ENCODE assay signal across 1 cellular context in the genomic region with DNA sequence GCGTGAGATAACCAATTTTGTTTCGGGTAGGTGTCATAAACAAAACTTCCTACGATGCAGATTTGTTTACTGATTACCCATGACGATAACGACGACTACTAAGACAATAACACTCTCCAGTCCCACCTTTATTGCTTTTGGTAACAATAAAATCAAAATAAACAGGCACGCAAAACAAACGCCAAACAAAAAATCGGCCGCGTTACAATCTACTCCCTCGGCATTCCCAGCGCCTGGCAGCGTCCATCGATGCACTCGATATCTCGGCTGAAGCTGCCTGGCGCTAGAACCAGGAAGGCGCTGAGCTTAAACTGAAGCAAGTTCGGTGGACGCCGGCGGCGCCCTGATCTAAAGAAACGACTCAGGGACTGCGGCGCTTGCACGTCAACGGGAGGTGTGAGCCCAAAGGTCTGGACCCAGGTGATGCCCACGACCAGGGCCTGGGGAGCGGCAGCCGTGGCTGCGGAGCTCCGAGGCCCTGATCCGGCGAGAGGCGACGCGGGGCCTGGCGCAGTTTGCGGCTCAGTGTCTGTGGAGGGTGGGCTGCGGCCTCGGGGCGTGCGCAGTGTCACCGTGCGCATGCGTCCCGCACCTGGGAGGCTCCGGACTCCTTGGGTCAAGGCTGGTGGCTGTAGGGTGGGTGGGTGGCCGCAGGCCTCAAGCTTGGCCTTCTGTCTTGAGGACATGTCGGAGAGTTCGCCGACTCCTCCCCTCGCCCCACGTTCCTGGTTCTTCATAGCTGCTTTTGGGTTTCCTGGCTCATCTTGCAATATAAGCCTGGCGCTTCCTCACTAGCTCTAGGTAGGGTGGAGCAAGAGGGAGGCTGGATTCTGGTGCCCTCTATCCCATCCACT.
A peak's percentile ranks its signal among the peaks of the same experiment; 100 is the strongest.
TF ChIP-seq lines count a peak whose summit lies in the region.

A gene with protein sequence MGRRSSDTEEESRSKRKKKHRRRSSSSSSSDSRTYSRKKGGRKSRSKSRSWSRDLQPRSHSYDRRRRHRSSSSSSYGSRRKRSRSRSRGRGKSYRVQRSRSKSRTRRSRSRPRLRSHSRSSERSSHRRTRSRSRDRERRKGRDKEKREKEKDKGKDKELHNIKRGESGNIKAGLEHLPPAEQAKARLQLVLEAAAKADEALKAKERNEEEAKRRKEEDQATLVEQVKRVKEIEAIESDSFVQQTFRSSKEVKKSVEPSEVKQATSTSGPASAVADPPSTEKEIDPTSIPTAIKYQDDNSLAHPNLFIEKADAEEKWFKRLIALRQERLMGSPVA (plus strand): TSS at position 286 of the 854 bp plus-strand sequence. CDS start 12,016 bp downstream, outside the sequence.

TF ChIP-seq in HepG2, 621 proteins besides CTCF, POLR2A, EP300 and RAD21 (continued from another document and continues in another):
- TF ChIP-seq, protein P1, sequence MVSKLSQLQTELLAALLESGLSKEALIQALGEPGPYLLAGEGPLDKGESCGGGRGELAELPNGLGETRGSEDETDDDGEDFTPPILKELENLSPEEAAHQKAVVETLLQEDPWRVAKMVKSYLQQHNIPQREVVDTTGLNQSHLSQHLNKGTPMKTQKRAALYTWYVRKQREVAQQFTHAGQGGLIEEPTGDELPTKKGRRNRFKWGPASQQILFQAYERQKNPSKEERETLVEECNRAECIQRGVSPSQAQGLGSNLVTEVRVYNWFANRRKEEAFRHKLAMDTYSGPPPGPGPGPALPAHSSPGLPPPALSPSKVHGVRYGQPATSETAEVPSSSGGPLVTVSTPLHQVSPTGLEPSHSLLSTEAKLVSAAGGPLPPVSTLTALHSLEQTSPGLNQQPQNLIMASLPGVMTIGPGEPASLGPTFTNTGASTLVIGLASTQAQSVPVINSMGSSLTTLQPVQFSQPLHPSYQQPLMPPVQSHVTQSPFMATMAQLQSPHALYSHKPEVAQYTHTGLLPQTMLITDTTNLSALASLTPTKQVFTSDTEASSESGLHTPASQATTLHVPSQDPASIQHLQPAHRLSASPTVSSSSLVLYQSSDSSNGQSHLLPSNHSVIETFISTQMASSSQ (IDR thresholded peaks at IDR 0.05; ENCODE audit: low read depth), result no peak
- TF ChIP-seq, protein P1 (CRISPR knock-in tag; IDR thresholded peaks at IDR 0.05; ENCODE audit: borderline replicate concordance), result peak; percentile 61; the same call in 1 of the 2 replicates
- TF ChIP-seq, protein P2, sequence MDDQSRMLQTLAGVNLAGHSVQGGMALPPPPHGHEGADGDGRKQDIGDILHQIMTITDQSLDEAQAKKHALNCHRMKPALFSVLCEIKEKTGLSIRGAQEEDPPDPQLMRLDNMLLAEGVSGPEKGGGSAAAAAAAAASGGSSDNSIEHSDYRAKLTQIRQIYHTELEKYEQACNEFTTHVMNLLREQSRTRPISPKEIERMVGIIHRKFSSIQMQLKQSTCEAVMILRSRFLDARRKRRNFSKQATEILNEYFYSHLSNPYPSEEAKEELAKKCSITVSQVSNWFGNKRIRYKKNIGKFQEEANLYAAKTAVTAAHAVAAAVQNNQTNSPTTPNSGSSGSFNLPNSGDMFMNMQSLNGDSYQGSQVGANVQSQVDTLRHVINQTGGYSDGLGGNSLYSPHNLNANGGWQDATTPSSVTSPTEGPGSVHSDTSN (CRISPR knock-in tag; IDR thresholded peaks at IDR 0.05; ENCODE audit: borderline replicate concordance), result no peak
- TF ChIP-seq, protein P3, sequence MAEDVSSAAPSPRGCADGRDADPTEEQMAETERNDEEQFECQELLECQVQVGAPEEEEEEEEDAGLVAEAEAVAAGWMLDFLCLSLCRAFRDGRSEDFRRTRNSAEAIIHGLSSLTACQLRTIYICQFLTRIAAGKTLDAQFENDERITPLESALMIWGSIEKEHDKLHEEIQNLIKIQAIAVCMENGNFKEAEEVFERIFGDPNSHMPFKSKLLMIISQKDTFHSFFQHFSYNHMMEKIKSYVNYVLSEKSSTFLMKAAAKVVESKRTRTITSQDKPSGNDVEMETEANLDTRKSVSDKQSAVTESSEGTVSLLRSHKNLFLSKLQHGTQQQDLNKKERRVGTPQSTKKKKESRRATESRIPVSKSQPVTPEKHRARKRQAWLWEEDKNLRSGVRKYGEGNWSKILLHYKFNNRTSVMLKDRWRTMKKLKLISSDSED (CRISPR knock-in tag; IDR thresholded peaks at IDR 0.05), result no peak
- TF ChIP-seq ZNF460 (CRISPR knock-in tag; IDR thresholded peaks at IDR 0.05; ENCODE audit: borderline replicate concordance) (no peak), FOXK1 (CRISPR knock-in tag; IDR thresholded peaks at IDR 0.05; ENCODE audit: borderline replicate concordance, low read depth) (peak; percentile 79), PHF5A (CRISPR knock-in tag; IDR thresholded peaks at IDR 0.05; ENCODE audit: low read depth, unreplicated experiment) (no peak), ZMYM4 (CRISPR knock-in tag; IDR thresholded peaks at IDR 0.05) (peak; percentile 90), NFRKB (IDR thresholded peaks at IDR 0.05) (no peak), ADNP (CRISPR knock-in tag; IDR thresholded peaks at IDR 0.05) (0 out of 2 replicates have a peak, but pooled peaks have one; percentile 20), MAFK (conservative IDR thresholded peaks at IDR 0.05 in 1 of 2, IDR thresholded peaks at IDR 0.05 in 1 of 2; ENCODE audit: low read length in 2 of 2) (peak in 1 of 2 experiments; percentile 41; a peak in 1 of 4 replicates), HOXD1 (CRISPR knock-in tag; IDR thresholded peaks at IDR 0.05) (no peak; the same call in 1 of the 2 replicates), RELA (CRISPR knock-in tag; IDR thresholded peaks at IDR 0.05) (0 out of 2 replicates have a peak, but pooled peaks have one; percentile 79), MED13 (CRISPR knock-in tag; IDR thresholded peaks at IDR 0.05) (no peak), MTF1 (CRISPR knock-in tag; IDR thresholded peaks at IDR 0.05) (peak; percentile 83), NFYC (CRISPR knock-in tag; IDR thresholded peaks at IDR 0.05) (peak; percentile 17; the same call in 1 of the 2 replicates), RXRB (CRISPR knock-in tag; IDR thresholded peaks at IDR 0.05; ENCODE audit: borderline replicate concordance) (peak; percentile 65), MTA1 (CRISPR knock-in tag; IDR thresholded peaks at IDR 0.05; ENCODE audit: borderline replicate concordance) (peak; percentile 72; the same call in 1 of the 2 replicates), ATF7-NPFF (CRISPR knock-in tag; IDR thresholded peaks at IDR 0.05; ENCODE audit: low read depth) (peak; percentile 94), ZNF614 (CRISPR knock-in tag; IDR thresholded peaks at IDR 0.05; ENCODE audit: borderline replicate concordance) (peak; percentile 42; the same call in 1 of the 2 replicates)
- TF ChIP-seq, protein P4, sequence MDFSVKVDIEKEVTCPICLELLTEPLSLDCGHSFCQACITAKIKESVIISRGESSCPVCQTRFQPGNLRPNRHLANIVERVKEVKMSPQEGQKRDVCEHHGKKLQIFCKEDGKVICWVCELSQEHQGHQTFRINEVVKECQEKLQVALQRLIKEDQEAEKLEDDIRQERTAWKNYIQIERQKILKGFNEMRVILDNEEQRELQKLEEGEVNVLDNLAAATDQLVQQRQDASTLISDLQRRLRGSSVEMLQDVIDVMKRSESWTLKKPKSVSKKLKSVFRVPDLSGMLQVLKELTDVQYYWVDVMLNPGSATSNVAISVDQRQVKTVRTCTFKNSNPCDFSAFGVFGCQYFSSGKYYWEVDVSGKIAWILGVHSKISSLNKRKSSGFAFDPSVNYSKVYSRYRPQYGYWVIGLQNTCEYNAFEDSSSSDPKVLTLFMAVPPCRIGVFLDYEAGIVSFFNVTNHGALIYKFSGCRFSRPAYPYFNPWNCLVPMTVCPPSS (IDR thresholded peaks at IDR 0.05), result no peak
- TF ChIP-seq, protein P5, sequence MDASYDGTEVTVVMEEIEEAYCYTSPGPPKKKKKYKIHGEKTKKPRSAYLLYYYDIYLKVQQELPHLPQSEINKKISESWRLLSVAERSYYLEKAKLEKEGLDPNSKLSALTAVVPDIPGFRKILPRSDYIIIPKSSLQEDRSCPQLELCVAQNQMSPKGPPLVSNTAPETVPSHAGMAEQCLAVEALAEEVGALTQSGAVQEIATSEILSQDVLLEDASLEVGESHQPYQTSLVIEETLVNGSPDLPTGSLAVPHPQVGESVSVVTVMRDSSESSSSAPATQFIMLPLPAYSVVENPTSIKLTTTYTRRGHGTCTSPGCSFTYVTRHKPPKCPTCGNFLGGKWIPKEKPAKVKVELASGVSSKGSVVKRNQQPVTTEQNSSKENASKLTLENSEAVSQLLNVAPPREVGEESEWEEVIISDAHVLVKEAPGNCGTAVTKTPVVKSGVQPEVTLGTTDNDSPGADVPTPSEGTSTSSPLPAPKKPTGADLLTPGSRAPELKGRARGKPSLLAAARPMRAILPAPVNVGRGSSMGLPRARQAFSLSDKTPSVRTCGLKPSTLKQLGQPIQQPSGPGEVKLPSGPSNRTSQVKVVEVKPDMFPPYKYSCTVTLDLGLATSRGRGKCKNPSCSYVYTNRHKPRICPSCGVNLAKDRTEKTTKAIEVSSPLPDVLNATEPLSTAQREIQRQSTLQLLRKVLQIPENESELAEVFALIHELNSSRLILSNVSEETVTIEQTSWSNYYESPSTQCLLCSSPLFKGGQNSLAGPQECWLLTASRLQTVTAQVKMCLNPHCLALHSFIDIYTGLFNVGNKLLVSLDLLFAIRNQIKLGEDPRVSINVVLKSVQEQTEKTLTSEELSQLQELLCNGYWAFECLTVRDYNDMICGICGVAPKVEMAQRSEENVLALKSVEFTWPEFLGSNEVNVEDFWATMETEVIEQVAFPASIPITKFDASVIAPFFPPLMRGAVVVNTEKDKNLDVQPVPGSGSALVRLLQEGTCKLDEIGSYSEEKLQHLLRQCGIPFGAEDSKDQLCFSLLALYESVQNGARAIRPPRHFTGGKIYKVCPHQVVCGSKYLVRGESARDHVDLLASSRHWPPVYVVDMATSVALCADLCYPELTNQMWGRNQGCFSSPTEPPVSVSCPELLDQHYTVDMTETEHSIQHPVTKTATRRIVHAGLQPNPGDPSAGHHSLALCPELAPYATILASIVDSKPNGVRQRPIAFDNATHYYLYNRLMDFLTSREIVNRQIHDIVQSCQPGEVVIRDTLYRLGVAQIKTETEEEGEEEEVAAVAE (CRISPR knock-in tag; IDR thresholded peaks at IDR 0.05; ENCODE audit: borderline replicate concordance), result peak; percentile 61; the same call in 1 of the 2 replicates
- TF ChIP-seq, protein P6, sequence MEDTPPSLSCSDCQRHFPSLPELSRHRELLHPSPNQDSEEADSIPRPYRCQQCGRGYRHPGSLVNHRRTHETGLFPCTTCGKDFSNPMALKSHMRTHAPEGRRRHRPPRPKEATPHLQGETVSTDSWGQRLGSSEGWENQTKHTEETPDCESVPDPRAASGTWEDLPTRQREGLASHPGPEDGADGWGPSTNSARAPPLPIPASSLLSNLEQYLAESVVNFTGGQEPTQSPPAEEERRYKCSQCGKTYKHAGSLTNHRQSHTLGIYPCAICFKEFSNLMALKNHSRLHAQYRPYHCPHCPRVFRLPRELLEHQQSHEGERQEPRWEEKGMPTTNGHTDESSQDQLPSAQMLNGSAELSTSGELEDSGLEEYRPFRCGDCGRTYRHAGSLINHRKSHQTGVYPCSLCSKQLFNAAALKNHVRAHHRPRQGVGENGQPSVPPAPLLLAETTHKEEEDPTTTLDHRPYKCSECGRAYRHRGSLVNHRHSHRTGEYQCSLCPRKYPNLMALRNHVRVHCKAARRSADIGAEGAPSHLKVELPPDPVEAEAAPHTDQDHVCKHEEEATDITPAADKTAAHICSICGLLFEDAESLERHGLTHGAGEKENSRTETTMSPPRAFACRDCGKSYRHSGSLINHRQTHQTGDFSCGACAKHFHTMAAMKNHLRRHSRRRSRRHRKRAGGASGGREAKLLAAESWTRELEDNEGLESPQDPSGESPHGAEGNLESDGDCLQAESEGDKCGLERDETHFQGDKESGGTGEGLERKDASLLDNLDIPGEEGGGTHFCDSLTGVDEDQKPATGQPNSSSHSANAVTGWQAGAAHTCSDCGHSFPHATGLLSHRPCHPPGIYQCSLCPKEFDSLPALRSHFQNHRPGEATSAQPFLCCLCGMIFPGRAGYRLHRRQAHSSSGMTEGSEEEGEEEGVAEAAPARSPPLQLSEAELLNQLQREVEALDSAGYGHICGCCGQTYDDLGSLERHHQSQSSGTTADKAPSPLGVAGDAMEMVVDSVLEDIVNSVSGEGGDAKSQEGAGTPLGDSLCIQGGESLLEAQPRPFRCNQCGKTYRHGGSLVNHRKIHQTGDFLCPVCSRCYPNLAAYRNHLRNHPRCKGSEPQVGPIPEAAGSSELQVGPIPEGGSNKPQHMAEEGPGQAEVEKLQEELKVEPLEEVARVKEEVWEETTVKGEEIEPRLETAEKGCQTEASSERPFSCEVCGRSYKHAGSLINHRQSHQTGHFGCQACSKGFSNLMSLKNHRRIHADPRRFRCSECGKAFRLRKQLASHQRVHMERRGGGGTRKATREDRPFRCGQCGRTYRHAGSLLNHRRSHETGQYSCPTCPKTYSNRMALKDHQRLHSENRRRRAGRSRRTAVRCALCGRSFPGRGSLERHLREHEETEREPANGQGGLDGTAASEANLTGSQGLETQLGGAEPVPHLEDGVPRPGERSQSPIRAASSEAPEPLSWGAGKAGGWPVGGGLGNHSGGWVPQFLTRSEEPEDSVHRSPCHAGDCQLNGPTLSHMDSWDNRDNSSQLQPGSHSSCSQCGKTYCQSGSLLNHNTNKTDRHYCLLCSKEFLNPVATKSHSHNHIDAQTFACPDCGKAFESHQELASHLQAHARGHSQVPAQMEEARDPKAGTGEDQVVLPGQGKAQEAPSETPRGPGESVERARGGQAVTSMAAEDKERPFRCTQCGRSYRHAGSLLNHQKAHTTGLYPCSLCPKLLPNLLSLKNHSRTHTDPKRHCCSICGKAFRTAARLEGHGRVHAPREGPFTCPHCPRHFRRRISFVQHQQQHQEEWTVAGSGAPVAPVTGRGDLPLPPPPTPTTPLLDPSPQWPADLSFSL (CRISPR knock-in tag; IDR thresholded peaks at IDR 0.05), result no peak
- TF ChIP-seq, protein P7, sequence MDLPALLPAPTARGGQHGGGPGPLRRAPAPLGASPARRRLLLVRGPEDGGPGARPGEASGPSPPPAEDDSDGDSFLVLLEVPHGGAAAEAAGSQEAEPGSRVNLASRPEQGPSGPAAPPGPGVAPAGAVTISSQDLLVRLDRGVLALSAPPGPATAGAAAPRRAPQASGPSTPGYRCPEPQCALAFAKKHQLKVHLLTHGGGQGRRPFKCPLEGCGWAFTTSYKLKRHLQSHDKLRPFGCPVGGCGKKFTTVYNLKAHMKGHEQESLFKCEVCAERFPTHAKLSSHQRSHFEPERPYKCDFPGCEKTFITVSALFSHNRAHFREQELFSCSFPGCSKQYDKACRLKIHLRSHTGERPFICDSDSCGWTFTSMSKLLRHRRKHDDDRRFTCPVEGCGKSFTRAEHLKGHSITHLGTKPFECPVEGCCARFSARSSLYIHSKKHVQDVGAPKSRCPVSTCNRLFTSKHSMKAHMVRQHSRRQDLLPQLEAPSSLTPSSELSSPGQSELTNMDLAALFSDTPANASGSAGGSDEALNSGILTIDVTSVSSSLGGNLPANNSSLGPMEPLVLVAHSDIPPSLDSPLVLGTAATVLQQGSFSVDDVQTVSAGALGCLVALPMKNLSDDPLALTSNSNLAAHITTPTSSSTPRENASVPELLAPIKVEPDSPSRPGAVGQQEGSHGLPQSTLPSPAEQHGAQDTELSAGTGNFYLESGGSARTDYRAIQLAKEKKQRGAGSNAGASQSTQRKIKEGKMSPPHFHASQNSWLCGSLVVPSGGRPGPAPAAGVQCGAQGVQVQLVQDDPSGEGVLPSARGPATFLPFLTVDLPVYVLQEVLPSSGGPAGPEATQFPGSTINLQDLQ (CRISPR knock-in tag; IDR thresholded peaks at IDR 0.05), result no peak; the same call in 1 of the 2 replicates
